In genomic region chr14:68164723-68165122, GRCh38 we compare ENCODE assay signal across 1 cellular context.
TF ChIP-seq lines count a peak whose summit lies in the region.

No MANE protein-coding gene starts in this region.

TF ChIP-seq in HepG2, 621 proteins besides CTCF, POLR2A, EP300 and RAD21 (continued from another document):
- peak; percentile 54; the same call in 1 of the 2 replicates for TF ChIP-seq ARID5B (CRISPR knock-in tag; IDR thresholded peaks at IDR 0.05)
- TF ChIP-seq, protein P1, sequence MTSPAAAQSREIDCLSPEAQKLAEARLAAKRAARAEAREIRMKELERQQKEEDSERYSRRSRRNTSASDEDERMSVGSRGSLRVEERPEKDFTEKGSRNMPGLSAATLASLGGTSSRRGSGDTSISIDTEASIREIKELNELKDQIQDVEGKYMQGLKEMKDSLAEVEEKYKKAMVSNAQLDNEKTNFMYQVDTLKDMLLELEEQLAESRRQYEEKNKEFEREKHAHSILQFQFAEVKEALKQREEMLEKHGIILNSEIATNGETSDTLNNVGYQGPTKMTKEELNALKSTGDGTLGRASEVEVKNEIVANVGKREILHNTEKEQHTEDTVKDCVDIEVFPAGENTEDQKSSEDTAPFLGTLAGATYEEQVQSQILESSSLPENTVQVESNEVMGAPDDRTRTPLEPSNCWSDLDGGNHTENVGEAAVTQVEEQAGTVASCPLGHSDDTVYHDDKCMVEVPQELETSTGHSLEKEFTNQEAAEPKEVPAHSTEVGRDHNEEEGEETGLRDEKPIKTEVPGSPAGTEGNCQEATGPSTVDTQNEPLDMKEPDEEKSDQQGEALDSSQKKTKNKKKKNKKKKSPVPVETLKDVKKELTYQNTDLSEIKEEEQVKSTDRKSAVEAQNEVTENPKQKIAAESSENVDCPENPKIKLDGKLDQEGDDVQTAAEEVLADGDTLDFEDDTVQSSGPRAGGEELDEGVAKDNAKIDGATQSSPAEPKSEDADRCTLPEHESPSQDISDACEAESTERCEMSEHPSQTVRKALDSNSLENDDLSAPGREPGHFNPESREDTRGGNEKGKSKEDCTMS (CRISPR knock-in tag; conservative IDR thresholded peaks at IDR 0.05) = no peak
- TF ChIP-seq KLF12 (CRISPR knock-in tag; IDR thresholded peaks at IDR 0.05; ENCODE audit: borderline replicate concordance) = 0 out of 2 replicates have a peak, but pooled peaks have one; percentile 29
- no peak for TF ChIP-seq HES4 (CRISPR knock-in tag; IDR thresholded peaks at IDR 0.05; ENCODE audit: borderline replicate concordance)
- 0 out of 2 replicates have a peak, but pooled peaks have one; percentile 44 for TF ChIP-seq PHF21A (CRISPR knock-in tag; IDR thresholded peaks at IDR 0.05)
- TF ChIP-seq ZNF589 (CRISPR knock-in tag; conservative IDR thresholded peaks at IDR 0.05) = no peak
- TF ChIP-seq XRCC5 (optimal IDR thresholded peaks at IDR 0.05; ENCODE audit: low read length) = no peak
- no peak for TF ChIP-seq EZH2 (conservative IDR thresholded peaks at IDR 0.05; ENCODE audit: low read depth, low read length)
- TF ChIP-seq CREM (IDR thresholded peaks at IDR 0.05) = peak; percentile 12; the same call in 1 of the 2 replicates
- TF ChIP-seq CREM (CRISPR knock-in tag; IDR thresholded peaks at IDR 0.05) = no peak
- peak; percentile 73; the same call in 1 of the 2 replicates for TF ChIP-seq HMG20A (CRISPR knock-in tag; IDR thresholded peaks at IDR 0.05; ENCODE audit: borderline replicate concordance)
